Comparison of ENCODE assay signal across 24 cellular contexts in the genomic region with DNA sequence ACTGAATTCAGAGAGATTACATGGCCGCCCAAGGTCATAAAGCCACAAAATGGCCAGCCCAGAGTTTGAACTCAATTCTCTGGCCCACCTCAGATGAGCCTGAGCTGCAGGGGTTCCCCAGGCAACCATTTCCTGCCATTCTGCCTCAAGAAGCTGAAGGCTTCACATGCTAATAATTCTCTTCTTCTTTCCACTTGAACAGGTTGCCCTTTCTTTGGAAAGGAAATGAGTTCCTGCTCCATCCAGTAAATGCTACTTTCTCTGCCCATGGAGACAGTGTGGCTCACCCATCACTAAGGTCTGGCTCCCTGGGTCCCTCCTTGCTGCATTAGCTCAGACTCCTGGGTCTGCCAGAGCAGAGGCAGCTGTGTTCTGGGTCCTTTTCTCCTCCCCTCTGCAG. TPM values are rescaled to one million over a fixed set of nuclear protein-coding genes. Genes with fewer than 3 reads are reported as not detected.
"Had no signal": no experiment of that assay in that cellular context is flagged by ENCODE, and none has a peak within 500 bp of the region (broad histone marks: within the 10 kb centered on the region; RNA-seq: fewer than 3 reads in every experiment).

No MANE protein-coding gene starts in this region.

- H3K27ac ChIP-seq: esophagus squamous epithelium, gastrocnemius medialis, neural progenitor cell, sigmoid colon, transverse colon, VCaP had no signal

- H3K9ac ChIP-seq: neural progenitor cell had no signal

- DNase-seq: activated CD4-positive, alpha-beta T cell treated with anti-CD3 and anti-CD28 coated beads, Interleukin-2, amount 10 ng/mL, durations not matched to agents 7 days and 5 days; activated CD4-positive, CD25-positive, alpha-beta regulatory T cell treated with anti-CD3 and anti-CD28 coated beads, Interleukin-2, amount 50 U/mL, for 72 hours; activated CD8-positive, alpha-beta memory T cell treated with anti-CD3 and anti-CD28 coated beads, Interleukin-2, amount 10 ng/mL, durations not matched to agents 7 days and 5 days; activated CD8-positive, alpha-beta T cell treated with anti-CD3 and anti-CD28 coated beads for 36 hours; activated effector memory CD4-positive, alpha-beta T cell treated with anti-CD3 and anti-CD28 coated beads, Interleukin-2, amount 50 U/mL, for 16 hours; activated naive CD4-positive, alpha-beta T cell treated with anti-CD3 and anti-CD28 coated beads, Interleukin-2, amount 10 ng/mL, durations not matched to agents 7 days and 5 days; activated T-cell treated with anti-CD3 and anti-CD28 coated beads for 4 hours; amygdala; cortex of kidney; endodermal cell; esophagus squamous epithelium; gastrocnemius medialis; head of caudate nucleus; islet precursor cell; left colon; naive thymus-derived CD4-positive, alpha-beta T cell; retina; sigmoid colon; stimulated activated CD4-positive, alpha-beta T cell treated with anti-CD3 and anti-CD28 coated beads, Interleukin-2, amount 100 ng/mL, for 48 hours; stimulated activated CD8-positive, alpha-beta memory T cell treated with anti-CD3 and anti-CD28 coated beads, Interleukin-4, amount 100 ng/mL, for 48 hours; transverse colon had no signal

- H3K4me2 ChIP-seq: neural progenitor cell, smooth muscle cell had no signal

- H2AFZ ChIP-seq: neural progenitor cell had no signal

- ATAC-seq: activated CD8-positive, alpha-beta memory T cell treated with anti-CD3 and anti-CD28 coated beads, Interleukin-2, amount 10 ng/mL, durations not matched to agents 7 days and 5 days; activated CD8-positive, alpha-beta T cell treated with anti-CD3 and anti-CD28 coated beads for 36 hours; gastrocnemius medialis; left colon; naive thymus-derived CD4-positive, alpha-beta T cell had no signal

- H3K27me3 ChIP-seq: gastrocnemius medialis, neural progenitor cell, sigmoid colon, transverse colon had no signal

- H3K4me1 ChIP-seq: esophagus squamous epithelium, gastrocnemius medialis, neural progenitor cell, sigmoid colon, transverse colon had no signal

- H3K4me3 ChIP-seq: esophagus squamous epithelium, gastrocnemius medialis, neural progenitor cell, sigmoid colon, smooth muscle cell, transverse colon had no signal

- H3K36me3 ChIP-seq: esophagus squamous epithelium, gastrocnemius medialis, neural progenitor cell, sigmoid colon, transverse colon had no signal

- H3K9me3 ChIP-seq: esophagus squamous epithelium, gastrocnemius medialis, sigmoid colon, transverse colon had no signal

RNA-seq across cellular contexts. Expression of gene TRIM42, which starts 48.2 kb away (rescaled TPM):
- polyA plus RNA-seq: naive thymus-derived CD4-positive, alpha-beta T cell; sigmoid colon; smooth muscle cell had no signal
